ENCODE assay signal across 16 cellular contexts in genomic region chr6:25972902-25973301, GRCh38. TPM values are rescaled to one million over a fixed set of nuclear protein-coding genes. Genes with fewer than 3 reads are reported as not detected.
A peak's percentile ranks its signal among the peaks of the same experiment; 100 is the strongest.
DNase-seq lines count a peak whose midpoint lies in the region; ATAC-seq and TF ChIP-seq lines count a peak whose summit lies in the region.
"Had no signal": no experiment of that assay in that cellular context is flagged by ENCODE, and none has a peak within 500 bp of the region (broad histone marks: within the 10 kb centered on the region; RNA-seq: fewer than 3 reads in every experiment).

No MANE protein-coding gene starts in this region.

- peaks cover 100% of the 10 kb centered on the region for H3K36me3 ChIP-seq in CD4-positive, CD25-positive, alpha-beta regulatory T cell (ENCODE audit: control insufficient read depth, insufficient read depth, low read length)
- H3K36me3 ChIP-seq in GM23338 (ENCODE audit: insufficient read depth) (no peaks in the 10 kb centered on the region; the same call in 1 of the 2 replicates), upper lobe of right lung (peaks cover 89% of the 10 kb centered on the region)
- H3K36me3 ChIP-seq: BE2C had no signal

- no peaks in the 10 kb centered on the region for H3F3A ChIP-seq in GM23338 (replicated peaks; ENCODE audit: low read depth)

- H2AFZ ChIP-seq in GM23338: no peak overlapping the region

- intact Hi-C loops in upper lobe of right lung (cut with DNase I): no loop called here

- peaks cover 16% of the 10 kb centered on the region for H3K4me1 ChIP-seq in CD4-positive, CD25-positive, alpha-beta regulatory T cell (ENCODE audit: control insufficient read depth, insufficient read depth, low read length, poor library complexity, severe bottlenecking)
- H3K4me1 ChIP-seq in GM23338 (ENCODE audit: insufficient read depth) (peaks cover 13% of the 10 kb centered on the region), upper lobe of right lung (peaks cover 43% of the 10 kb centered on the region)
- H3K4me1 ChIP-seq: BE2C had no signal

- no peaks in the 10 kb centered on the region for H3K27me3 ChIP-seq in CD4-positive, CD25-positive, alpha-beta regulatory T cell (ENCODE audit: control insufficient read depth, insufficient read depth, low read length)
- H3K27me3 ChIP-seq in GM23338 (ENCODE audit: insufficient read depth) (peaks cover 1% of the 10 kb centered on the region; the same call in 1 of the 2 replicates), upper lobe of right lung (no peaks in the 10 kb centered on the region)
- H3K27me3 ChIP-seq: BE2C had no signal

- peak overlapping the region in 2 of 3 donors; percentile 51 to 68 for H3K27ac Mint-ChIP-seq in CD4-positive, CD25-positive, alpha-beta regulatory T cell
- H3K27ac Mint-ChIP-seq in GM23338: no peak overlapping the region
- H3K27ac Mint-ChIP-seq: H9 had no signal

- ATAC-seq in CD4-positive, CD25-positive, alpha-beta regulatory T cell (ENCODE audit: low read depth in 2 of 2): no peak
- ATAC-seq in GM23338 (no peak), upper lobe of right lung (peak; percentile 26), GM18870 (IDR thresholded peaks at IDR 0.05; ENCODE audit: unreplicated experiment) (no peak), GM21786 (IDR thresholded peaks at IDR 0.05; ENCODE audit: unreplicated experiment) (no peak)

- H3K9me3 ChIP-seq in CD4-positive, CD25-positive, alpha-beta regulatory T cell (ENCODE audit: control insufficient read depth in 2 of 2, low read length in 2 of 2): no peaks in the 10 kb centered on the region
- no peaks in the 10 kb centered on the region for H3K9me3 ChIP-seq in upper lobe of right lung
- H3K9me3 ChIP-seq: BE2C had no signal

- H3K4me3 Mint-ChIP-seq in CD4-positive, CD25-positive, alpha-beta regulatory T cell: no peak overlapping the region
- no peak overlapping the region for H3K4me3 Mint-ChIP-seq in GM23338
- H3K4me3 Mint-ChIP-seq: H9 had no signal

- H3K27ac ChIP-seq in CD4-positive, CD25-positive, alpha-beta regulatory T cell (ENCODE audit: insufficient read depth, low read length, poor library complexity, severe bottlenecking): no peak overlapping the region
- no peak overlapping the region for H3K27ac ChIP-seq in GM23338 (ENCODE audit: low read depth)
- no peak overlapping the region for H3K27ac ChIP-seq in upper lobe of right lung
- H3K27ac ChIP-seq: C4-2B had no signal

- H3K27me3 Mint-ChIP-seq in CD4-positive, CD25-positive, alpha-beta regulatory T cell: peaks cover 4% of the 10 kb centered on the region
- no peaks in the 10 kb centered on the region for H3K27me3 Mint-ChIP-seq in GM23338 (ENCODE audit: insufficient read depth, low read depth, poor library complexity)
- H3K27me3 Mint-ChIP-seq: IgD-negative memory B cell had no signal

- no peak for DNase-seq in CD4-positive, CD25-positive, alpha-beta regulatory T cell
- DNase-seq in GM23338 (ENCODE audit: low spot score): peak; percentile 5
- DNase-seq in epithelial cell of esophagus (ENCODE audit: low read depth): peak; percentile 25
- no peak for DNase-seq in upper lobe of right lung
- no peak for DNase-seq in effector CD4-positive, alpha-beta T cell
- DNase-seq: BE2C, Calu3, DMS 273 treated with DMSO at 0.1 percent for 48 hours, GOT3, H9 had no signal

- H3K9me3 Mint-ChIP-seq in CD4-positive, CD25-positive, alpha-beta regulatory T cell: no peaks in the 10 kb centered on the region
- no peaks in the 10 kb centered on the region for H3K9me3 Mint-ChIP-seq in GM23338
- H3K9me3 Mint-ChIP-seq: H9, IgD-negative memory B cell had no signal

- no peak overlapping the region for H3K4me3 ChIP-seq in CD4-positive, CD25-positive, alpha-beta regulatory T cell (ENCODE audit: low read depth, low read length)
- H3K4me3 ChIP-seq in GM23338 (no peak overlapping the region), epithelial cell of esophagus (ENCODE audit: low read length) (no peak overlapping the region), upper lobe of right lung (no peak overlapping the region)

- H3K9me2 ChIP-seq in GM23338 (ENCODE audit: insufficient read depth): 0 out of 2 replicates have a peak, but pooled peaks cover 8% of the 10 kb centered on the region

- no peaks in the 10 kb centered on the region for H3K79me2 ChIP-seq in GM23338 (replicated peaks; ENCODE audit: insufficient read depth)

- no peak for TF ChIP-seq CTCF in GM23338 (conservative IDR thresholded peaks at IDR 0.05; ENCODE audit: low read depth in 2 of 2)
- no peak for TF ChIP-seq CTCF in epithelial cell of esophagus (IDR thresholded peaks at IDR 0.05; ENCODE audit: insufficient read depth, low read depth, low read length, missing control alignments)
- no peak for TF ChIP-seq CTCF in upper lobe of right lung (IDR thresholded peaks at IDR 0.05)

- H3K36me3 Mint-ChIP-seq in CD4-positive, CD25-positive, alpha-beta regulatory T cell: peaks cover 73% of the 10 kb centered on the region
- H3K36me3 Mint-ChIP-seq in GM23338 (ENCODE audit: low read depth): peaks cover 16% of the 10 kb centered on the region

- H3K4me2 ChIP-seq in GM23338: no peak overlapping the region

- no peaks in the 10 kb centered on the region for H4K20me1 ChIP-seq in GM23338 (replicated peaks; ENCODE audit: insufficient read depth)

- H3K4me1 Mint-ChIP-seq in CD4-positive, CD25-positive, alpha-beta regulatory T cell: peaks cover 19 to 68% (median 47%) of the 10 kb centered on the region in 4 donors
- H3K4me1 Mint-ChIP-seq in GM23338: no peaks in the 10 kb centered on the region

TF ChIP-seq in GM23338, 12 proteins besides CTCF, POLR2A, EP300 and RAD21 (continues in another document):
- TF ChIP-seq CREB1 (CRISPR knock-in tag; IDR thresholded peaks at IDR 0.05; ENCODE audit: low read depth): no peak
- TF ChIP-seq POLR2AphosphoS5 (IDR thresholded peaks at IDR 0.05; ENCODE audit: low read depth): no peak
- no peak for TF ChIP-seq NANOG (IDR thresholded peaks at IDR 0.05; ENCODE audit: borderline replicate concordance)
- TF ChIP-seq ETS1 (IDR thresholded peaks at IDR 0.05): no peak
- no peak for TF ChIP-seq ZNF114 (CRISPR knock-in tag; IDR thresholded peaks at IDR 0.05)
- no peak for TF ChIP-seq EZH2phosphoT487 (IDR thresholded peaks at IDR 0.05; ENCODE audit: unreplicated experiment)
- no peak for TF ChIP-seq REST (IDR thresholded peaks at IDR 0.05; ENCODE audit: unreplicated experiment)

RNA-seq across cellular contexts. Expression of gene TRIM38, which starts 10.3 kb away (rescaled TPM):
- total RNA-seq in CD4-positive, CD25-positive, alpha-beta regulatory T cell: 22.9 TPM
- polyA plus RNA-seq in CD4-positive, CD25-positive, alpha-beta regulatory T cell: 10 to 100 TPM in 1 of 4 donors, 1 to 10 TPM in 3; 6.6 to 10.9 (median 8.4) TPM
- 0.58 and 0.66 TPM in 2 replicates for total RNA-seq in GM23338 (2014; rRNA removed; shearing (Covaris generic))
- 0.57 and 0.82 TPM in 2 replicates for polyA plus RNA-seq in GM23338 (2016; fragmentation: Nextera tagmentation; extraction: Ambion mirVana)
- total RNA-seq in upper lobe of right lung: 18.0 TPM

RNA-seq across cellular contexts. Expression of gene SLC17A2, which starts 42.4 kb away (rescaled TPM):
- total RNA-seq in CD4-positive, CD25-positive, alpha-beta regulatory T cell: not detected
- not detected for polyA plus RNA-seq in CD4-positive, CD25-positive, alpha-beta regulatory T cell
- total RNA-seq in GM23338 (2014; rRNA removed; shearing (Covaris generic)): not detected in 2 replicates
- polyA plus RNA-seq in GM23338 (2016; fragmentation: Nextera tagmentation; extraction: Ambion mirVana): not detected in 2 replicates
- not detected for total RNA-seq in upper lobe of right lung
- total RNA-seq: Calu3, Daoy, H9, HT-29 had no signal
- polyA plus RNA-seq: IgD-negative memory B cell had no signal

Comparison
In these comparisons a context has a peak if more than half of its experiments do, and no peak if none do; other contexts are left out.
1. DNase-seq: peak in GM23338 (single experiment) and epithelial cell of esophagus (single experiment); none in CD4-positive, CD25-positive, alpha-beta regulatory T cell (0 of 3), upper lobe of right lung (single experiment) and effector CD4-positive, alpha-beta T cell (single experiment).
2. RNA of gene TRIM38, which starts 10.3 kb away (total RNA-seq): 22.9 TPM in CD4-positive, CD25-positive, alpha-beta regulatory T cell (single experiment) and 18.0 TPM in upper lobe of right lung (single experiment); 0.58 to 0.66 TPM in GM23338; every median in the first group is over 10 times any median in the second.